In the genomic region with DNA sequence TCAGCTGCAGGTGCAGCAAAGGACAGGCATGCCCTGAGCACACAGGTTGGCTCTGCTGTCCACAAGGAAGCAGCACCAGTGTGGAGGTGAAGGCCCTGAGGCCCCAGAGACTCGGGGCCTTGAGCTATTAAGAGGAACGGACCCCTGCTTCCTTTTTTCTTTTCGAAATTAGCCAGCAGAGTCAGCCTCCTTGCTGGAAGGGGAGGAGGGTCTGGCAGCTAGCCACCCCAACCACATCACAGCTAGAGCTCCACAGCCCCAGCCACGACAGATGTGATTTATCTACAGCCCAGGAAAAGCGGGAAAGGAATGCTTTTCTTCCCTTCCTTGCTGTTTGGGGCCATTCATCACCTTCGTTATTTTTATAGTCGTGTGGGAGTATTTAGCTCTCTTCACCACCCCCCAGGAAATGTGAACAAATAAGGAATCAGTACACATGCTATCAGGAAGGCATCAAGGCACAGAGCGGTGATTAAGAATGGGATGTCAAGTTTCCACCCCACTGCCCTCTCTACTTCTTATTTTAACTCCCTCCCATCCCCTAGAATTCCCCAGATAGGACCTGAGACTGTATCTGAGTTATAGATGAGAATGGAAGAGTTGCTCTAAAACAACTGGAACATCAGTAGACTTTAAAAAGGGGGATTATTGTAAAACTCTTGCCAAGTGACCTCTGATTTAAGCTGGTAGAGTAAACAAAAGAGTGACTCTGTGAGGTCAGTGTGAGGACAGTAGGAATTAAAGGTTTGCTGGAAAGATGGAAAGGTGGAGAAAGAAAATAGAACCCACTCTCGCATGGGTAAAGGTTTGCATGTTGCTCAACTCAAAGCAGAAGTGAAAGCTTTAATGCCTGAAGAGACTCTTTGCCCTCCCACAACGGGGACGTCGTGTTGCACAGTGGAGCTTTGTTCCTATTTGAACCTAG, we compare ENCODE assay signal across 16 cellular contexts.
DNase-seq lines count a peak whose midpoint lies in the region; ATAC-seq and TF ChIP-seq lines count a peak whose summit lies in the region.
"Had no signal": no experiment of that assay in that cellular context is flagged by ENCODE, and none has a peak within 500 bp of the region (broad histone marks: within the 10 kb centered on the region; RNA-seq: fewer than 3 reads in every experiment).

No MANE protein-coding gene starts in this region.

- H3K4me3 ChIP-seq in A673 (ENCODE audit: low read depth, low read length, poor library complexity, severe bottlenecking) (no peak overlapping the region), Karpas-422 (ENCODE audit: low read length) (peak overlapping the region; percentile 19; the same call in 1 of the 2 replicates), stomach (no peak overlapping the region)
- H3K4me3 ChIP-seq: colonic mucosa, K562, SJCRH30 had no signal

- no peaks in the 10 kb centered on the region for H3K4me1 Mint-ChIP-seq in activated naive CD4-positive, alpha-beta T cell treated with anti-CD3 and anti-CD28 coated beads, Interleukin-2, amount 10 ng/mL, durations not matched to agents 7 days and 5 days

- H3K9me3 Mint-ChIP-seq in activated naive CD4-positive, alpha-beta T cell treated with anti-CD3 and anti-CD28 coated beads, Interleukin-2, amount 10 ng/mL, durations not matched to agents 7 days and 5 days: no peaks in the 10 kb centered on the region
- H3K9me3 Mint-ChIP-seq: activated naive CD4-positive, alpha-beta T cell treated with anti-CD3 and anti-CD28 coated beads for 36 hours had no signal

- no peak overlapping the region for H2AFZ ChIP-seq in Karpas-422 (ENCODE audit: low read length)

- H3K4me2 ChIP-seq in Karpas-422 (ENCODE audit: low read depth, low read length, poor library complexity, severe bottlenecking): peak overlapping the region; percentile 61

- ATAC-seq in GM19043 (IDR thresholded peaks at IDR 0.05; ENCODE audit: low read depth, unreplicated experiment) (peak; percentile 55), HG02588 (IDR thresholded peaks at IDR 0.05; ENCODE audit: unreplicated experiment) (peak; percentile 47)
- ATAC-seq: K562 had no signal

- TF ChIP-seq EP300 in stomach (IDR thresholded peaks at IDR 0.05): no peak

- no peaks in the 10 kb centered on the region for H4K20me1 ChIP-seq in Karpas-422 (ENCODE audit: insufficient read depth, low read depth, low read length)

- H3K36me3 ChIP-seq in A673 (ENCODE audit: insufficient read depth, low read length, poor library complexity, severe bottlenecking) (no peaks in the 10 kb centered on the region), Karpas-422 (ENCODE audit: insufficient read depth, low read length) (no peaks in the 10 kb centered on the region), stomach (no peaks in the 10 kb centered on the region)
- H3K36me3 ChIP-seq: colonic mucosa, SJCRH30 had no signal

- CTCF ChIA-PET in A673 (lab: Charles Lee): interaction anchor here (0.5 kb wide), 1 partner anchor 33 kb away, joined by 3 read pairs; no protein-coding TSS in a partner anchor
- CTCF ChIA-PET in activated naive CD4-positive, alpha-beta T cell treated with anti-CD3 and anti-CD28 coated beads, Interleukin-2, amount 10 ng/mL, durations not matched to agents 7 days and 5 days (lab: Charles Lee): no interaction called here

- H3K9ac ChIP-seq in Karpas-422 (ENCODE audit: low read length): no peak overlapping the region

- POLR2A ChIA-PET in A673 (lab: Charles Lee; ENCODE audit: low non-redundant PET): no interaction called here

- intact Hi-C loops in A673 (cut with micrococcal nuclease; ENCODE audit: unreplicated experiment) (no loop called here), stomach (cut with DNase I; ENCODE audit: low total_unique reads) (no loop called here)

- no peak for TF ChIP-seq CTCF in A673 (conservative IDR thresholded peaks at IDR 0.05; ENCODE audit: low read depth, low read length)
- TF ChIP-seq CTCF in stomach (IDR thresholded peaks at IDR 0.05): no peak

- no peak for TF ChIP-seq POLR2A in stomach (IDR thresholded peaks at IDR 0.05)

- H3K4me1 ChIP-seq in A673 (ENCODE audit: insufficient read depth, low read length, poor library complexity, severe bottlenecking) (no peaks in the 10 kb centered on the region), Karpas-422 (ENCODE audit: low read length) (peaks cover 41% of the 10 kb centered on the region), stomach (peaks cover 0 to 8% (median 2%) of the 10 kb centered on the region in 4 donors)
- H3K4me1 ChIP-seq: colonic mucosa, SJCRH30 had no signal

- no peaks in the 10 kb centered on the region for H3K36me3 Mint-ChIP-seq in activated naive CD4-positive, alpha-beta T cell treated with anti-CD3 and anti-CD28 coated beads, Interleukin-2, amount 10 ng/mL, durations not matched to agents 7 days and 5 days

- no peak overlapping the region for H3K4me3 Mint-ChIP-seq in activated naive CD4-positive, alpha-beta T cell treated with anti-CD3 and anti-CD28 coated beads, Interleukin-2, amount 10 ng/mL, durations not matched to agents 7 days and 5 days
- H3K4me3 Mint-ChIP-seq: activated naive CD4-positive, alpha-beta T cell treated with anti-CD3 and anti-CD28 coated beads for 36 hours; HFFc6 had no signal

- H3K27me3 ChIP-seq in A673 (replicated peaks; ENCODE audit: insufficient read depth, low read depth, low read length, poor library complexity) (peaks cover 4% of the 10 kb centered on the region), Karpas-422 (ENCODE audit: low read length) (no peaks in the 10 kb centered on the region; the same call in 1 of the 2 replicates), stomach (peaks cover 0 to 47% (median 0%) of the 10 kb centered on the region in 3 donors)
- H3K27me3 ChIP-seq: colonic mucosa had no signal

- no peak overlapping the region for H3K27ac ChIP-seq in A673 (ENCODE audit: low read depth, low read length, poor library complexity, severe bottlenecking)
- H3K27ac ChIP-seq in Karpas-422 (ENCODE audit: low read length): no peak overlapping the region
- H3K27ac ChIP-seq in stomach: no peak overlapping the region
- H3K27ac ChIP-seq: colonic mucosa, SJCRH30 had no signal

- H3K9me2 ChIP-seq in Karpas-422 (replicated peaks; ENCODE audit: insufficient read depth, low read length): no peaks in the 10 kb centered on the region

- no peak overlapping the region for H3K27ac Mint-ChIP-seq in activated naive CD4-positive, alpha-beta T cell treated with anti-CD3 and anti-CD28 coated beads, Interleukin-2, amount 10 ng/mL, durations not matched to agents 7 days and 5 days
- H3K27ac Mint-ChIP-seq: activated naive CD4-positive, alpha-beta T cell treated with anti-CD3 and anti-CD28 coated beads for 36 hours; HFFc6; progenitor cell of endocrine pancreas had no signal

- H3K79me2 ChIP-seq in Karpas-422 (ENCODE audit: low read length): no peaks in the 10 kb centered on the region

- peaks cover 15% of the 10 kb centered on the region for H3K27me3 Mint-ChIP-seq in activated naive CD4-positive, alpha-beta T cell treated with anti-CD3 and anti-CD28 coated beads, Interleukin-2, amount 10 ng/mL, durations not matched to agents 7 days and 5 days

- DNase-seq in A673 (ENCODE audit: low spot score): peak; percentile 9
- peak; percentile 72 for DNase-seq in Karpas-422
- DNase-seq in SHP77 treated with DMSO at 0.1 percent for 48 hours (lab: John Stamatoyannopoulos, UW): no peak
- DNase-seq in activated naive CD4-positive, alpha-beta T cell treated with anti-CD3 and anti-CD28 coated beads, Interleukin-2, amount 10 ng/mL, durations not matched to agents 7 days and 5 days: no peak
- DNase-seq in stomach: no peak
- no peak for DNase-seq in activated CD8-positive, alpha-beta memory T cell treated with anti-CD3 and anti-CD28 coated beads, Interleukin-2, amount 50 U/mL, for 4 hours
- DNase-seq: activated CD4-positive, alpha-beta T cell treated with anti-CD3 and anti-CD28 coated beads for 4 hours; activated naive CD4-positive, alpha-beta T cell treated with anti-CD3 and anti-CD28 coated beads for 36 hours; colonic mucosa; HFFc6; NCI-H345; SJCRH30 had no signal

- WGBS in stomach, 5 donors: 11 to 23% (median 13%) methylated on average over 12 of the region's 12 CpGs

- H3K9me3 ChIP-seq in A673 (ENCODE audit: low read depth, low read length, poor library complexity, severe bottlenecking) (no peaks in the 10 kb centered on the region), Karpas-422 (ENCODE audit: low read length) (no peaks in the 10 kb centered on the region), stomach (no peaks in the 10 kb centered on the region)
- H3K9me3 ChIP-seq: colonic mucosa, SJCRH30 had no signal

- no TSS peak for BruUV-seq in A673 (replicated peaks; lab: Mats Ljungman, UMichigan)

Comparison
In these comparisons a context has a peak if more than half of its experiments do, and no peak if none do; other contexts are left out.
1. DNase-seq: peak in A673 (single experiment) and Karpas-422 (single experiment); none in SHP77 treated with DMSO at 0.1 percent for 48 hours (single experiment), activated naive CD4-positive, alpha-beta T cell treated with anti-CD3 and anti-CD28 coated beads, Interleukin-2, amount 10 ng/mL, durations not matched to agents 7 days and 5 days (single experiment), stomach (single experiment) and activated CD8-positive, alpha-beta memory T cell treated with anti-CD3 and anti-CD28 coated beads, Interleukin-2, amount 50 U/mL, for 4 hours (single experiment).